31 cellular contexts compared by ENCODE assay signal in the genomic region with DNA sequence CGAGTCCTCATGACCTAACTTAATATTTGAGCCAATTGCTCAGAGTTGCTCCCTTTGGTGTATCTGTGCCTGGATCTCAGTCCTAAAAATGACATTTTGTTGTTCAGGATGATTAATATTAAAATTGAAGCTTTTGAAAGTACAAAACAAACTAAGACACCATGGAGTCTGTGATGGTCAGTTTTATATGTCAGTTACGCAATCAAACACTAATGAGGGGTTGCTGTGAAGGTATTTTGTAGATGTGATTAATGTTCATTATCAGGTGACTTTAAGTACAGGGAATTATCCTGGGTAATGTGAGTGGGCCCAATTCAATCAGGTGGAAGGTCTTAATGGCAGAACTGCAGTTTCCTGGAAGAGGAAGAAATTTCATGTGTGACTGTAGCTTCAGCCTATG.
"Had no signal": no experiment of that assay in that cellular context is flagged by ENCODE, and none has a peak within 500 bp of the region (broad histone marks: within the 10 kb centered on the region; RNA-seq: fewer than 3 reads in every experiment).

No MANE protein-coding gene starts in this region.

- H3K27me3 Mint-ChIP-seq: activated CD4-positive, alpha-beta T cell treated with anti-CD3 and anti-CD28 coated beads, Interleukin-2, amount 10 ng/mL, durations not matched to agents 24 days and 14 days; activated naive CD8-positive, alpha-beta T cell treated with anti-CD3 and anti-CD28 coated beads for 36 hours had no signal

- ATAC-seq: activated CD8-positive, alpha-beta T cell treated with anti-CD3 and anti-CD28 coated beads for 36 hours; activated T-cell treated with anti-CD3 and anti-CD28 coated beads, Interleukin-2, amount 50 U/mL, for 72 hours; activated T-helper 17 cell treated with anti-CD3 and anti-CD28 coated beads, Interleukin-2, amount 50 U/mL, for 72 hours; PC-3 had no signal

- H3K27ac ChIP-seq: KMS-11, Peyer's patch, SJSA1 had no signal

- H3K4me1 ChIP-seq: Peyer's patch, SJSA1 had no signal

- H3K9me3 Mint-ChIP-seq: activated CD4-positive, alpha-beta T cell treated with anti-CD3 and anti-CD28 coated beads, Interleukin-2, amount 10 ng/mL, durations not matched to agents 24 days and 14 days; activated CD8-positive, alpha-beta T cell treated with anti-CD3 and anti-CD28 coated beads for 36 hours; activated naive CD8-positive, alpha-beta T cell treated with anti-CD3 and anti-CD28 coated beads for 36 hours; activated T-cell treated with anti-CD3 and anti-CD28 coated beads, Interleukin-2, amount 50 U/mL, for 72 hours; activated T-helper 17 cell treated with anti-CD3 and anti-CD28 coated beads, Interleukin-2, amount 50 U/mL, for 72 hours; T-helper 1 cell treated with Interleukin-12 subunit alpha and Interleukin-12 subunit beta and Interleukin-4 antibody, amounts not matched to agents 30 μg/mL and 1 μg/mL, for 36 hours; T-helper 2 cell treated with Interferon-gamma antibody and Interleukin-4, amounts not matched to agents 5 μg/mL and 100 μg/mL, for 36 hours had no signal

- H3K4me3 ChIP-seq: ascending aorta, cardiac muscle cell, Peyer's patch, SJSA1 had no signal

- H3K27ac Mint-ChIP-seq: activated CD4-positive, alpha-beta T cell treated with anti-CD3 and anti-CD28 coated beads, Interleukin-2, amount 10 ng/mL, durations not matched to agents 24 days and 14 days; activated CD8-positive, alpha-beta T cell treated with anti-CD3 and anti-CD28 coated beads for 36 hours; activated naive CD8-positive, alpha-beta T cell treated with anti-CD3 and anti-CD28 coated beads for 36 hours; activated T-cell treated with anti-CD3 and anti-CD28 coated beads, Interleukin-2, amount 50 U/mL, for 72 hours; activated T-helper 17 cell treated with anti-CD3 and anti-CD28 coated beads, Interleukin-2, amount 50 U/mL, for 72 hours; T-helper 1 cell treated with Interleukin-12 subunit alpha and Interleukin-12 subunit beta and Interleukin-4 antibody, amounts not matched to agents 30 μg/mL and 1 μg/mL, for 36 hours; T-helper 2 cell treated with Interferon-gamma antibody and Interleukin-4, amounts not matched to agents 5 μg/mL and 100 μg/mL, for 36 hours had no signal

- H3K36me3 ChIP-seq: ascending aorta, cardiac muscle cell, Peyer's patch, SJSA1 had no signal

- H3K4me2 ChIP-seq: KMS-11, SK-N-SH had no signal

- H3K27me3 ChIP-seq: ascending aorta, cardiac muscle cell, Peyer's patch, SJSA1 had no signal

- DNase-seq: activated CD4-positive, alpha-beta T cell treated with anti-CD3 and anti-CD28 coated beads, Interleukin-2, amount 10 ng/mL, durations not matched to agents 24 days and 14 days; activated CD4-positive, alpha-beta T cell treated with anti-CD3 and anti-CD28 coated beads, Interleukin-2, amount 50 U/mL, for 4 hours; activated CD8-positive, alpha-beta T cell treated with anti-CD3 and anti-CD28 coated beads for 36 hours; activated effector memory CD4-positive, alpha-beta T cell treated with anti-CD3 and anti-CD28 coated beads, Interleukin-2, amount 50 U/mL, for 16 hours; activated naive CD4-positive, alpha-beta T cell; activated naive CD4-positive, alpha-beta T cell treated with anti-CD3 and anti-CD28 coated beads, Interleukin-2, amount 50 U/mL, for 16 hours; activated naive CD8-positive, alpha-beta T cell treated with anti-CD3 and anti-CD28 coated beads for 36 hours; activated T-cell treated with anti-CD3 and anti-CD28 coated beads, Interleukin-2, amount 50 U/mL, for 1 hour; activated T-cell treated with anti-CD3 and anti-CD28 coated beads, Interleukin-2, amount 50 U/mL, for 72 hours; amniotic stem cell; MM.1S; NCI-H1105 treated with DMSO at 0.1 percent for 48 hours; NCI-H1436; NCI-H1694; NCI-H1930; NCI-H2081 treated with DMSO at 0.1 percent for 48 hours; NCI-H226; NCI-H446 treated with DMSO at 0.1 percent for 48 hours; NCI-H524; PC-3; Peyer's patch; RPMI8226; SHP77 treated with DMSO at 0.1 percent for 48 hours; SK-N-SH had no signal

- H3K9me3 ChIP-seq: ascending aorta, Peyer's patch, SJSA1, SK-N-SH had no signal

- H3K4me1 Mint-ChIP-seq: activated CD4-positive, alpha-beta T cell treated with anti-CD3 and anti-CD28 coated beads, Interleukin-2, amount 10 ng/mL, durations not matched to agents 24 days and 14 days; activated naive CD8-positive, alpha-beta T cell treated with anti-CD3 and anti-CD28 coated beads for 36 hours; activated T-helper 17 cell treated with anti-CD3 and anti-CD28 coated beads, Interleukin-2, amount 50 U/mL, for 72 hours had no signal

- H3K4me3 Mint-ChIP-seq: activated CD4-positive, alpha-beta T cell treated with anti-CD3 and anti-CD28 coated beads, Interleukin-2, amount 10 ng/mL, durations not matched to agents 24 days and 14 days; activated CD8-positive, alpha-beta T cell treated with anti-CD3 and anti-CD28 coated beads for 36 hours; activated naive CD8-positive, alpha-beta T cell treated with anti-CD3 and anti-CD28 coated beads for 36 hours; activated T-cell treated with anti-CD3 and anti-CD28 coated beads, Interleukin-2, amount 50 U/mL, for 72 hours; activated T-helper 17 cell treated with anti-CD3 and anti-CD28 coated beads, Interleukin-2, amount 50 U/mL, for 72 hours; T-helper 1 cell treated with Interleukin-12 subunit alpha and Interleukin-12 subunit beta and Interleukin-4 antibody, amounts not matched to agents 30 μg/mL and 1 μg/mL, for 36 hours; T-helper 2 cell treated with Interferon-gamma antibody and Interleukin-4, amounts not matched to agents 5 μg/mL and 100 μg/mL, for 36 hours had no signal

- H3K36me3 Mint-ChIP-seq: activated naive CD8-positive, alpha-beta T cell treated with anti-CD3 and anti-CD28 coated beads for 36 hours had no signal
